ENCODE assay signal across 8 cellular contexts in the genomic region with DNA sequence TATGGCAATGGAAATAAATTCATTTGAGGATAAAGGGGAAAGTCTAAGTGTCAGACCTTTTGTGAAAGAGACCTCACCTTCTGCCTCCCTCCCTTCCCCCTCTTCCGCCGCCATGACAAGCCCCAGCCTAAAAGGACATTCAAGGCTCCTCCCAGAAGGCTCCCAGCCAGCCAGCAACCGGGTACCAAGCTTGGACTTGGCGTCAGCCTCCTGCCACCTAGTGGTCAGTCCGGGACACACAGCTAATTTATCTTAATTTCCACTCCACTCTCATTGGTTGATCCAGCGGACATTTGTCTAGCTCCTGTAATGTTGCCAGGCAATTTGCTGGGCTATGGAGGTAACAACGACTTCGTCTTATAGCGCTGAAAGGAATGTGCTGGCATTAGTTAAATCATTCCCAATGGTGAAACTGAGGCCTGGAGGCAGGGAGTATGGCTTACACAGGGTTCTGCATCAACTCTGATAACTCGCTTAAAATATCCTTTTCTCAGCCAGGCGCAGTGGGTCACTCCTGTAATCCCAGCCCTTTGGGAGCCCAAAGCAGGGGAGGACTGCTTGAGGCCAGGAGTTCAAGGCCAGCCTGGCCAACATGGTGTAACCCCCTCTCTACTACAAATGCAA. TPM values are rescaled to one million over a fixed set of nuclear protein-coding genes. Genes with fewer than 3 reads are reported as not detected.
DNase-seq lines count a peak whose midpoint lies in the region; ATAC-seq, FAIRE-seq and TF ChIP-seq lines count a peak whose summit lies in the region.

No MANE protein-coding gene starts in this region.

- H3K4me3 ChIP-seq in cardiac fibroblast (replicated peaks in 1 of 2; ENCODE audit: low read depth in 2 of 2, low read length in 2 of 2) = no peak overlapping the region
- H3K4me3 ChIP-seq in kidney (ENCODE audit: low read length in 2 of 2) = no peak overlapping the region

- DNase-seq in AG09319 (ENCODE audit: extremely low read depth, low read depth) = peak; percentile 73
- DNase-seq in NCI-H2171 (lab: John Stamatoyannopoulos, UW) = peak; percentile 47
- peak; percentile 84 to 87 for DNase-seq in cardiac fibroblast (ENCODE audit: low read depth in 2 of 2)
- DNase-seq in kidney = peak; percentile 84
- peak; percentile 35 to 54 for DNase-seq in stimulated activated CD4-positive, alpha-beta T cell treated with anti-CD3 and anti-CD28 coated beads, Interleukin-1b, Interleukin-23, amount 100 ng/mL, for 4 hours (ENCODE audit: low read depth in 2 of 2)

- TF ChIP-seq CTCF in AG09319 (IDR thresholded peaks at IDR 0.05; ENCODE audit: low read depth, low read length) (peak; percentile 87), VCaP (conservative IDR thresholded peaks at IDR 0.05) (peak; percentile 70), cardiac fibroblast (IDR thresholded peaks at IDR 0.05; ENCODE audit: low read depth, low read length) (peak; percentile 81), kidney (IDR thresholded peaks at IDR 0.05; ENCODE audit: borderline replicate concordance, extremely low read depth, insufficient read depth) (peak; percentile 77)

- no peak overlapping the region for H3K9ac ChIP-seq in kidney (ENCODE audit: low read length in 2 of 2)

- intact Hi-C loops in kidney (cut with DNase I) = no loop called here

- H3K36me3 ChIP-seq in kidney (ENCODE audit: control insufficient read depth in 1 of 2, insufficient read depth in 2 of 2, low read length in 2 of 2) = no peaks in the 10 kb centered on the region

- FAIRE-seq in kidney (lab: Jason Lieb, UNC) = no peak

- no peaks in the 10 kb centered on the region for H3K9me3 ChIP-seq in kidney (ENCODE audit: control insufficient read depth in 1 of 2, low read length in 2 of 2)

- ATAC-seq in GM18870 (IDR thresholded peaks at IDR 0.05; ENCODE audit: unreplicated experiment) (peak; percentile 99), HG03097 (IDR thresholded peaks at IDR 0.05; ENCODE audit: low FRiP score, unreplicated experiment) (peak; percentile 100)

- H3K27ac ChIP-seq in VCaP (no peak overlapping the region), kidney (ENCODE audit: low read depth in 2 of 2, low read length in 2 of 2) (no peak overlapping the region)

- H3K4me1 ChIP-seq in kidney (ENCODE audit: control insufficient read depth in 1 of 2, insufficient read depth in 1 of 2, low read depth in 1 of 2, low read length in 2 of 2) = no peaks in the 10 kb centered on the region

RNA-seq across cellular contexts. Expression of a gene that starts 19.3 kb away (rescaled TPM):
- not detected for total RNA-seq in kidney
- not detected for polyA plus RNA-seq in kidney (ENCODE audit: insufficient read depth, low read depth, low replicate concordance)
